Comparison of ENCODE assay signal across 19 cellular contexts in the genomic region with DNA sequence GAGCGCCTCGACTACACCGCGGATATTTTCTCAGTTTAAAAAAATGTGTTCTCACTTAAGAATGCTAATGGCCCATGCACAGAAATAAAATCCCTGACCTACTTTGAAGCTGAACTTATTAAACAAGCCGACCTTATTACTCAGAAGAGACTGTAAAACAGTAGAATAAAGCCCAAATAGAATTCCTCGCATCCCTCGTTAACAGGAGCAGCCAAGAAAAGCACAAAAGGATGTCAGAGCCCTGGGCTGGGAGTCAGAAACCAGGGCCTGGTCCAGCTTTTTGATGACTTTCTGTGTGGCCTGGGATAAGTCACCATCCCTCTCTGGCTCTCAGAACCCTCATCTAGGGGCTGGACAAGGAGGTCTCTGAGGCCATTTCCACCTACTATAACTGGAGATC.
DNase-seq lines count a peak whose midpoint lies in the region; ATAC-seq and TF ChIP-seq lines count a peak whose summit lies in the region.
"Had no signal": no experiment of that assay in that cellular context is flagged by ENCODE, and none has a peak within 500 bp of the region (broad histone marks: within the 10 kb centered on the region; RNA-seq: fewer than 3 reads in every experiment).

No MANE protein-coding gene starts in this region.

- ATAC-seq in sciatic nerve (peak; percentile 70), HG03565 (IDR thresholded peaks at IDR 0.05; ENCODE audit: unreplicated experiment) (no peak)
- ATAC-seq: CD8-positive, alpha-beta T cell; GM12878; GM23338; HCT116 had no signal

- no peaks in the 10 kb centered on the region for H3K36me3 ChIP-seq in muscle layer of colon (ENCODE audit: insufficient read depth, low read length)
- H3K36me3 ChIP-seq: BLaER1 had no signal

- no peak for TF ChIP-seq CTCF in GM13976 (IDR thresholded peaks at IDR 0.05; ENCODE audit: borderline replicate concordance, control extremely low read depth, extremely low read depth, insufficient read depth, missing control alignments)

- H3K27ac ChIP-seq in muscle layer of colon (ENCODE audit: low read depth, low read length) = peak overlapping the region; percentile 42
- H3K27ac ChIP-seq: 22Rv1, BLaER1, C4-2B had no signal

- H3K4me1 ChIP-seq in muscle layer of colon (ENCODE audit: insufficient read depth, low read length) = peaks cover 18% of the 10 kb centered on the region
- H3K4me1 ChIP-seq: Caco-2 had no signal

- peak; percentile 18 for DNase-seq in G401 (ENCODE audit: low spot score)
- DNase-seq in sciatic nerve (ENCODE audit: low spot score) = no peak
- no peak for DNase-seq in SK-N-DZ (ENCODE audit: low spot score)
- DNase-seq in GM13976 (ENCODE audit: low spot score) = no peak
- DNase-seq: Caco-2; CD4-positive, CD25-positive, alpha-beta regulatory T cell; CD8-positive, alpha-beta T cell; DMS153; DND-41; GDM1; H9 had no signal

- H3K9ac ChIP-seq in muscle layer of colon (ENCODE audit: low read length) = no peak overlapping the region
- H3K9ac ChIP-seq: BLaER1 had no signal

- no peaks in the 10 kb centered on the region for H3K9me3 ChIP-seq in muscle layer of colon (ENCODE audit: low read length)
- H3K9me3 ChIP-seq: BLaER1 had no signal

- H3K27me3 ChIP-seq in muscle layer of colon (ENCODE audit: control insufficient read depth in 1 of 2, insufficient read depth in 2 of 2, low read length in 2 of 2) = no peaks in the 10 kb centered on the region
- H3K27me3 ChIP-seq: BLaER1 had no signal

- in situ Hi-C loops in G401 (cut with HindIII; ENCODE audit: low sequenced_read_pairs) = no loop called here
- in situ Hi-C loops in GM13976 (cut with MboI; ENCODE audit: low sequenced_read_pairs, unreplicated experiment) = no loop called here

- intact Hi-C loops in sciatic nerve (cut with DNase I) = no loop called here

- H3K4me3 ChIP-seq in muscle layer of colon (ENCODE audit: low read depth in 1 of 2, low read length in 2 of 2) = no peak overlapping the region
- H3K4me3 ChIP-seq: BLaER1, GM12878, GM23338 had no signal
